Comparison of ENCODE assay signal across 21 cellular contexts in the genomic region with DNA sequence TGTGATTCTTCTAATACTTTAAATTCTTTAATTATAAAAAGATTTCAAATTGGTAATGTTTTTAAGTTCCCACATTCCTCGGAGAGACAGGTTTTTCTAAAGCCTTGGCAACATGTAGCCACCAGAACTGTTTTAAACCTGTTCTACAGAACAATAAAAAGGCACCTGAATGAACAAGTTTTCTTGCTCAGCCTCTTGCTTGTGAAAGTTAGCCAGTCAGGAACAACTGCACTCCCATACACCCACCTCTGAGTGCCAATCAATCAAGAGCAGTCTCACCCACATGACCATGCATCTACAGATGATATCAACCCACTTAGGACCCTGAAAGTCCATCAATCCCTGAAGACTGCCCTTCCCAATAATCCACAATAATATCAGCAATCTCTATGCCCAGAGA.
DNase-seq lines count a peak whose midpoint lies in the region; ATAC-seq, FAIRE-seq and TF ChIP-seq lines count a peak whose summit lies in the region.
"Had no signal": no experiment of that assay in that cellular context is flagged by ENCODE, and none has a peak within 500 bp of the region (broad histone marks: within the 10 kb centered on the region; RNA-seq: fewer than 3 reads in every experiment).

No MANE protein-coding gene starts in this region.

- no peak for TF ChIP-seq CTCF in LNCaP clone FGC (IDR thresholded peaks at IDR 0.05; ENCODE audit: control insufficient read depth, extremely low read depth, insufficient read depth)
- no peak for TF ChIP-seq CTCF in GM12878 (IDR thresholded peaks at IDR 0.05 in 2 of 3, conservative IDR thresholded peaks at IDR 0.05 in 1 of 3; ENCODE audit: control insufficient read depth in 2 of 3, extremely low read depth in 1 of 3, insufficient read depth in 1 of 3, low read depth in 3 of 3, low read length in 3 of 3)
- TF ChIP-seq CTCF in type B pancreatic cell (conservative IDR thresholded peaks at IDR 0.05), result no peak
- TF ChIP-seq CTCF in H9 (conservative IDR thresholded peaks at IDR 0.05), result no peak

- intact Hi-C loops in GM12878 (cut with micrococcal nuclease; ENCODE audit: unreplicated experiment), result no loop called here

- H3K4me1 ChIP-seq in GM12878 (ENCODE audit: control insufficient read depth, insufficient read depth, low read length) (no peaks in the 10 kb centered on the region), H9 (ENCODE audit: insufficient read depth, low read length) (no peaks in the 10 kb centered on the region)
- H3K4me1 ChIP-seq: BLaER1 treated with 17β-estradiol and CSF1 and Interleukin-3, amounts not matched to agents 10 nM and 100 nM had no signal

- H3K4me3 ChIP-seq in LNCaP clone FGC (ENCODE audit: low read depth, low read length) (no peak overlapping the region), GM12878 (no peak overlapping the region)
- H3K4me3 ChIP-seq: BLaER1 treated with 17β-estradiol and CSF1 and Interleukin-3, amounts not matched to agents 10 nM and 100 nM; GM23338 had no signal

- H3K36me3 Mint-ChIP-seq in type B pancreatic cell (peaks cover 13% of the 10 kb centered on the region), H9 (ENCODE audit: insufficient read depth in 1 of 3, low read depth in 3 of 3) (0 out of 7 replicates have a peak, but pooled peaks cover 0 to 3% (median 0%) of the 10 kb centered on the region in 3 experiments)

- no peak overlapping the region for H3K14ac ChIP-seq in H9 (ENCODE audit: insufficient read depth, low read length)

- peaks cover 0 to 3% of the 10 kb centered on the region in 2 experiments; a peak in 1 of 4 replicates for H3K36me3 ChIP-seq in GM12878 (ENCODE audit: control insufficient read depth in 2 of 2, insufficient read depth in 2 of 2, low read length in 1 of 2)

- TF ChIP-seq EP300 in GM12878 (IDR thresholded peaks at IDR 0.05; ENCODE audit: borderline replicate concordance in 1 of 2, control insufficient read depth in 1 of 2, low read depth in 2 of 2, low read length in 2 of 2), result no peak

- TF ChIP-seq RAD21 in GM12878 (IDR thresholded peaks at IDR 0.05; ENCODE audit: insufficient read depth, low read depth, low read length), result no peak

- ATAC-seq in GM12878 (no peak), esophagus mucosa (peak; percentile 89)
- ATAC-seq: CD8-positive, alpha-beta T cell; GM23338; HCT116 had no signal

- H3K56ac ChIP-seq in H9 (ENCODE audit: insufficient read length, low read depth, low read length), result no peak overlapping the region

- no peaks in the 10 kb centered on the region for H3K27me3 ChIP-seq in GM12878 (replicated peaks in 1 of 2; ENCODE audit: control insufficient read depth in 2 of 2, insufficient read depth in 2 of 2, low read length in 1 of 2)
- H3K27me3 ChIP-seq in H9 (ENCODE audit: insufficient read depth, low read length), result no peaks in the 10 kb centered on the region
- H3K27me3 ChIP-seq: BLaER1 treated with 17β-estradiol and CSF1 and Interleukin-3, amounts not matched to agents 10 nM and 100 nM had no signal

- RAD21 ChIA-PET in GM12878 (lab: Charles Lee; ENCODE audit: unreplicated experiment), result no interaction called here

- TF ChIP-seq POLR2A in GM12878 (IDR thresholded peaks at IDR 0.05; ENCODE audit: low read depth, low read length), result no peak

- H3K4me1 Mint-ChIP-seq in type B pancreatic cell (ENCODE audit: unreplicated experiment) (peaks cover 5% of the 10 kb centered on the region), H9 (no peaks in the 10 kb centered on the region)
- H3K4me1 Mint-ChIP-seq: GM23338 had no signal

- FAIRE-seq in GM12878 (lab: Jason Lieb, UNC), result no peak
- FAIRE-seq: GM12891, GM18507, H54 had no signal

- no peak overlapping the region for H3T11ph ChIP-seq in H9 (ENCODE audit: low read length)

- no peak overlapping the region for H2AFZ ChIP-seq in GM12878 (ENCODE audit: control insufficient read depth, low read depth, low read length)
- no peak overlapping the region for H2AFZ ChIP-seq in H9 (ENCODE audit: low read length)
- H2AFZ ChIP-seq: GM23338 had no signal

- H2BK120ac ChIP-seq in H9 (ENCODE audit: low read depth, low read length, poor library complexity, severe bottlenecking), result no peak overlapping the region

- no peak overlapping the region for H3K4me3 Mint-ChIP-seq in type B pancreatic cell
- H3K4me3 Mint-ChIP-seq in H9, result no peak overlapping the region
- H3K4me3 Mint-ChIP-seq: B cell; CD8-positive, alpha-beta T cell; GM23338; HFFc6 had no signal

- H4K91ac ChIP-seq in H9 (ENCODE audit: insufficient read length, low read depth, low read length), result no peak overlapping the region

- peak overlapping the region; percentile 54 for H3K27ac Mint-ChIP-seq in type B pancreatic cell
- no peak overlapping the region; a peak in 1 of 7 replicates for H3K27ac Mint-ChIP-seq in H9
- H3K27ac Mint-ChIP-seq: B cell; CD8-positive, alpha-beta T cell; GM23338; HFFc6 had no signal

- 32% methylated on average over 1 of the region's 1 CpG for WGBS in GM12878 (ENCODE audit: insufficient coverage, insufficient replicate concordance, low lambda C conversion rate, missing lambda C conversion rate)
- WGBS in H9 (ENCODE audit: extremely low coverage, insufficient read length, low lambda C conversion rate), result no CpG with 5 or more reads among the region's 1 CpG

- H2BK15ac ChIP-seq in H9 (ENCODE audit: low read depth, low read length), result no peak overlapping the region

- H3K27ac ChIP-seq in GM12878 (ENCODE audit: control insufficient read depth, insufficient read depth), result no peak overlapping the region
- H3K27ac ChIP-seq in H9 (ENCODE audit: insufficient read length, low read depth, low read length), result no peak overlapping the region
- H3K27ac ChIP-seq: BLaER1 treated with 17β-estradiol and CSF1 and Interleukin-3, amounts not matched to agents 10 nM and 100 nM; HL-60 had no signal

- no peaks in the 10 kb centered on the region for H3K79me1 ChIP-seq in H9 (ENCODE audit: insufficient read depth, low read depth, low read length, poor library complexity, severe bottlenecking)

- H3K4ac ChIP-seq in H9 (ENCODE audit: low read depth, low read length), result no peak overlapping the region

- H4K5ac ChIP-seq in H9 (ENCODE audit: insufficient read length, low read depth, low read length), result no peak overlapping the region

- H3K27me3 Mint-ChIP-seq in type B pancreatic cell (no peaks in the 10 kb centered on the region), H9 (ENCODE audit: low read depth) (no peaks in the 10 kb centered on the region)
- H3K27me3 Mint-ChIP-seq: B cell had no signal

- CTCF ChIA-PET in GM12878 (lab: Yijun Ruan, JAX), result no interaction called here

- in situ Hi-C loops in GM12878 (cut with MboI), result no loop called here

- no TSS peak for BruUV-seq in GM12878 (replicated peaks; lab: Mats Ljungman, UMichigan)

- no peaks in the 10 kb centered on the region for H4K20me1 ChIP-seq in GM12878 (ENCODE audit: control insufficient read depth, insufficient read depth)
- H4K20me1 ChIP-seq in H9 (ENCODE audit: control insufficient read depth, insufficient read depth, insufficient read length), result no peaks in the 10 kb centered on the region

- H2BK12ac ChIP-seq in H9 (ENCODE audit: insufficient read length, low read depth, low read length), result no peak overlapping the region

- SMC1A ChIA-PET in GM12878 (lab: Charles Lee; ENCODE audit: uncharacterized antibody, unreplicated experiment), result no interaction called here

- DNase-seq in LNCaP clone FGC (ENCODE audit: low read depth), result peak; percentile 34
- no peak for DNase-seq in GM12878 (ENCODE audit: low read depth, low spot score)
- DNase-seq in type B pancreatic cell (ENCODE audit: extremely low spot score, unreplicated experiment), result no peak
- DNase-seq in stimulated activated CD4-positive, alpha-beta T cell treated with anti-CD3 and anti-CD28 coated beads, Interleukin-4, amount 100 ng/mL, for 4 hours, result no peak
- DNase-seq in NCI-H524 (lab: John Stamatoyannopoulos, UW), result no peak
- DNase-seq in H9, result no peak
- DNase-seq: Calu3; CD8-positive, alpha-beta T cell; DMS53; DND-41; EL; HFFc6 had no signal

- H3K4me2 ChIP-seq in GM12878 (ENCODE audit: control insufficient read depth, insufficient read depth) (no peak overlapping the region), H9 (ENCODE audit: insufficient read depth, insufficient read length, low read length) (no peak overlapping the region)
- H3K4me2 ChIP-seq: BLaER1 treated with 17β-estradiol and CSF1 and Interleukin-3, amounts not matched to agents 10 nM and 100 nM; GM23338 had no signal

- no peaks in the 10 kb centered on the region for H3K9me3 Mint-ChIP-seq in type B pancreatic cell
- H3K9me3 Mint-ChIP-seq in H9, result no peaks in the 10 kb centered on the region
- H3K9me3 Mint-ChIP-seq: CD8-positive, alpha-beta T cell; GM23338; HFFc6 had no signal

- H2BK20ac ChIP-seq in H9 (ENCODE audit: low read depth, low read length, poor library complexity, severe bottlenecking), result no peak overlapping the region

- H4K8ac ChIP-seq in H9 (replicated peaks; ENCODE audit: insufficient read length, low read depth, low read length), result no peak overlapping the region

- H2AK5ac ChIP-seq in H9 (ENCODE audit: insufficient read length, low read length), result no peak overlapping the region

- H2BK5ac ChIP-seq in H9 (ENCODE audit: insufficient read length, low read length), result no peak overlapping the region

- no peak overlapping the region for H3K9ac ChIP-seq in GM12878 (ENCODE audit: control insufficient read depth, insufficient read depth, low read length)
- no peak overlapping the region for H3K9ac ChIP-seq in H9 (ENCODE audit: extremely low read depth, insufficient read length, low read length)
- H3K9ac ChIP-seq: BLaER1 treated with 17β-estradiol and CSF1 and Interleukin-3, amounts not matched to agents 10 nM and 100 nM had no signal

- H3K9me3 ChIP-seq in GM12878 (replicated peaks; ENCODE audit: control insufficient read depth, insufficient read depth, low read length) (no peaks in the 10 kb centered on the region), H9 (ENCODE audit: control insufficient read depth, low read depth, low read length) (no peaks in the 10 kb centered on the region)
- H3K9me3 ChIP-seq: BLaER1 treated with 17β-estradiol and CSF1 and Interleukin-3, amounts not matched to agents 10 nM and 100 nM had no signal

- POLR2A ChIA-PET in GM12878 (lab: Charles Lee), result no interaction called here

- no peak overlapping the region for H3K18ac ChIP-seq in H9 (ENCODE audit: insufficient read length, low read depth, low read length)

- H3K23me2 ChIP-seq in H9 (ENCODE audit: insufficient read length, low read depth, low read length, poor library complexity, severe bottlenecking), result no peaks in the 10 kb centered on the region

- H3K79me2 ChIP-seq in GM12878 (ENCODE audit: control insufficient read depth, insufficient read depth, low read length), result peaks cover 3% of the 10 kb centered on the region
- no peaks in the 10 kb centered on the region for H3K79me2 ChIP-seq in H9 (ENCODE audit: insufficient read depth, low read length)

- no peak overlapping the region for H3K23ac ChIP-seq in H9 (ENCODE audit: insufficient read length, low read depth, low read length)
